10 cellular contexts compared by ENCODE assay signal in the genomic region with DNA sequence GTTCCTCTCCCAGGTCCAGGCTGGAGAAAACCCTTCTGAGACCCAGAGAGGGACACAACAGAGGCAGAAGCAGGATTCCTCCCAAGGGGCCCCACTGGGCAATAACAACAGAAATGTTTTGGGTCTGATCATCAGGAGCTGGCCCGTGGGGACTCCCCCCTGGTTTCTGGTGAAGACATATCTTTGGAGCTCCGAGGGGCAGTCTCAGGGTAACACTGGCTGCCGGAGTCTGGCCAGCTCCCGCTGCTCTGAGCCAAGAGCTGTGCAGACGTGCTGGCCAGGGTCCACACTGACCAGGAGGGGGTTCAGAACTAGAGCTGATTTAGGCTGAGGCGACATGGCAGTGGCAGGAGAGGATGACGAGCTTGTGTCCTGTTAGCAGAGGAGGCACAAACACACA. TPM values are rescaled to one million over a fixed set of nuclear protein-coding genes. Genes with fewer than 3 reads are reported as not detected.
DNase-seq lines count a peak whose midpoint lies in the region; ATAC-seq and TF ChIP-seq lines count a peak whose summit lies in the region.
"Had no signal": no experiment of that assay in that cellular context is flagged by ENCODE, and none has a peak within 500 bp of the region (broad histone marks: within the 10 kb centered on the region; RNA-seq: fewer than 3 reads in every experiment).

No MANE protein-coding gene starts in this region.

- peaks cover 30% of the 10 kb centered on the region for H3K4me1 ChIP-seq in ovary (ENCODE audit: insufficient read depth)

- H3K9me3 Mint-ChIP-seq in activated CD4-positive, alpha-beta memory T cell treated with anti-CD3 and anti-CD28 coated beads for 36 hours, result no peaks in the 10 kb centered on the region

- no peak overlapping the region for H3K4me3 Mint-ChIP-seq in activated CD4-positive, alpha-beta memory T cell treated with anti-CD3 and anti-CD28 coated beads for 36 hours

- TF ChIP-seq EP300 in ovary (IDR thresholded peaks at IDR 0.05), result no peak

- no peaks in the 10 kb centered on the region for H3K9me3 ChIP-seq in ovary

- 9 to 16% (median 15%) methylated on average over 7 of the region's 7 CpGs for WGBS in ovary, 3 donors

- H3K27me3 Mint-ChIP-seq in activated CD4-positive, alpha-beta memory T cell treated with anti-CD3 and anti-CD28 coated beads for 36 hours, result no peaks in the 10 kb centered on the region

- H3K27ac ChIP-seq in 22Rv1, result peak overlapping the region; percentile 46
- peak overlapping the region in 1 of 2 donors; percentile 88 for H3K27ac ChIP-seq in ovary

- DNase-seq in activated CD4-positive, alpha-beta memory T cell treated with anti-CD3 and anti-CD28 coated beads for 36 hours, result no peak
- DNase-seq in head of caudate nucleus (peak in 31 of 42 donors; percentile 36 to 82 (median 52)), ovary (peak in 4 of 5 donors; percentile 62 to 81 (median 74)), HUDEP-2 (lab: John Stamatoyannopoulos, UW; ENCODE audit: unreplicated experiment in 76 of 76) (no peak), epidermal melanocyte (ENCODE audit: insufficient read length, low spot score) (no peak)
- no peak for DNase-seq in effector CD8-positive, alpha-beta T cell (lab: John Stamatoyannopoulos, UW)
- DNase-seq: Karpas-422, NCI-H2081 had no signal

- TF ChIP-seq CTCF in 22Rv1 (IDR thresholded peaks at IDR 0.05), result no peak
- no peak for TF ChIP-seq CTCF in ovary (IDR thresholded peaks at IDR 0.05)

- peaks cover 44% of the 10 kb centered on the region for H3K36me3 Mint-ChIP-seq in activated CD4-positive, alpha-beta memory T cell treated with anti-CD3 and anti-CD28 coated beads for 36 hours

- CTCF ChIA-PET in activated CD4-positive, alpha-beta memory T cell treated with anti-CD3 and anti-CD28 coated beads for 36 hours (lab: Charles Lee), result interaction anchor here (1.0 to 20.3 kb wide), 3 partner anchors 6 to 42 kb away, joined by 4 to 261 read pairs (median 8); no protein-coding TSS in a partner anchor

- H3K4me3 ChIP-seq in ovary, result no peak overlapping the region

- no peak for ATAC-seq in activated CD4-positive, CD25-positive, alpha-beta regulatory T cell treated with anti-CD3 and anti-CD28 coated beads, Interleukin-2, amount 50 U/mL, for 24 hours

- intact Hi-C loops in activated CD4-positive, alpha-beta memory T cell treated with anti-CD3 and anti-CD28 coated beads for 36 hours (cut with micrococcal nuclease), result no loop called here
- intact Hi-C loops in head of caudate nucleus (cut with DNase I), result no loop called here
- intact Hi-C loops in ovary (cut with DNase I), result no loop called here

- POLR2A ChIA-PET in activated CD4-positive, alpha-beta memory T cell treated with anti-CD3 and anti-CD28 coated beads for 36 hours (lab: Charles Lee), result interaction anchor here (0.8 kb wide), 1 partner anchor 19 kb away, joined by 3 read pairs; no protein-coding TSS in a partner anchor

- H3K27me3 ChIP-seq in ovary, result no peaks in the 10 kb centered on the region

- TF ChIP-seq POLR2A in ovary (IDR thresholded peaks at IDR 0.05), result no peak

- no peaks in the 10 kb centered on the region for H3K36me3 ChIP-seq in ovary

- peaks cover 56% of the 10 kb centered on the region for H3K4me1 Mint-ChIP-seq in activated CD4-positive, alpha-beta memory T cell treated with anti-CD3 and anti-CD28 coated beads for 36 hours (ENCODE audit: low read depth)

- peak overlapping the region; percentile 70 for H3K27ac Mint-ChIP-seq in activated CD4-positive, alpha-beta memory T cell treated with anti-CD3 and anti-CD28 coated beads for 36 hours

RNA-seq across cellular contexts. Expression of a gene that starts 13.1 kb away (rescaled TPM):
- total RNA-seq in activated CD4-positive, alpha-beta memory T cell treated with anti-CD3 and anti-CD28 coated beads for 36 hours, result 100 to 1,000 TPM; 137 to 144 TPM
- 100 to 1,000 TPM in 4 of 7 donors, 10 to 100 TPM in 3; 37.3 to 183 (median 119) TPM for total RNA-seq in ovary
- polyA plus RNA-seq in ovary, result 100 to 1,000 TPM in 1 of 2 donors, 10 to 100 TPM in 1; 84.0 to 313 TPM

Comparison
In these comparisons a context has a peak if more than half of its experiments do, and no peak if none do; other contexts are left out.
1. DNase-seq: peak in head of caudate nucleus (31 of 42) and ovary (4 of 5); none in activated CD4-positive, alpha-beta memory T cell treated with anti-CD3 and anti-CD28 coated beads for 36 hours (single experiment), effector CD8-positive, alpha-beta T cell (single experiment), HUDEP-2 (0 of 76) and epidermal melanocyte (single experiment).